Comparison of ENCODE assay signal across 18 cellular contexts in genomic region chr20:59770851-59771250, GRCh38.
"Had no signal": no experiment of that assay in that cellular context is flagged by ENCODE, and none has a peak within 500 bp of the region (broad histone marks: within the 10 kb centered on the region; RNA-seq: fewer than 3 reads in every experiment).

No MANE protein-coding gene starts in this region.

- H3K4me3 ChIP-seq: dorsolateral prefrontal cortex, hepatocyte, lung, mucosa of descending colon, stomach, thyroid gland, vagina had no signal

- H3K36me3 ChIP-seq: stomach, thyroid gland, vagina had no signal

- H3K27ac ChIP-seq: hepatocyte, stomach, thyroid gland, vagina had no signal

- DNase-seq: effector CD4-positive, alpha-beta T cell; kidney glomerular epithelial cell; left colon; naive B cell; retina; stimulated activated CD4-positive, alpha-beta T cell treated with anti-CD3 and anti-CD28 coated beads, Interleukin-2, amount 100 ng/mL, for 24 hours; stimulated activated CD4-positive, alpha-beta T cell treated with anti-CD3 and anti-CD28 coated beads, Interleukin-4, amount 100 ng/mL, for 24 hours; stimulated activated naive CD4-positive, alpha-beta T cell treated with Interleukin-2 at 50 U/mL for 16 hours; stomach had no signal

- H3K4me2 ChIP-seq: hepatocyte had no signal

- ATAC-seq: left colon; mucosa of descending colon; natural killer cell treated with Interleukin-12 subunit alpha and Interleukin-12 subunit beta and Interleukin-15 and Interleukin-18, amount 100 ng/mL, for 72 hours; sciatic nerve; stimulated activated effector memory CD8-positive, alpha-beta T cell treated with anti-CD3 and anti-CD28 coated beads, Interleukin-12 subunit alpha, Interleukin-12 subunit beta, amount 100 ng/mL, for 72 hours had no signal

- H3K4me1 ChIP-seq: vagina had no signal

- H3K9me3 ChIP-seq: mucosa of descending colon, stomach, thyroid gland, vagina had no signal

- H3K27me3 ChIP-seq: dorsolateral prefrontal cortex, thyroid gland, vagina had no signal
